39 cellular contexts compared by ENCODE assay signal in the genomic region with DNA sequence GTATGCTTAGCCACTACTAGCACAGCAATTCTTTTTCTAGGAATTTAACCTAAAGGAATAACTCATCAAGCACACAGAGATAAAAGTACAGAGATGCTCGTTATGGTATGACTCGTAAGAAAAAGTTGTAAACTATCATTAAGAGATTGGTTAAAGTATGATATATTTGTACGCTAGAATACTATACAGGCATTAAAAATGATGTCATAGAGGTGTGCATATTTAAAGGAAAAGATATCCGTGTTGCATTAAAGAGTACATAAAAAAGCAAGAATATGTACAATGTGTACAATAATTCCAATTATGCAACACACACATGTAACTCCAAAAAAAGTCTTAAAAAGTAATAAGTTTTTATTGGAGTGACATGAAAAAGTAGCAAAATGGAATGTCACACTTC. TPM values are rescaled to one million over a fixed set of nuclear protein-coding genes. Genes with fewer than 3 reads are reported as not detected.
"Had no signal": no experiment of that assay in that cellular context is flagged by ENCODE, and none has a peak within 500 bp of the region (broad histone marks: within the 10 kb centered on the region; RNA-seq: fewer than 3 reads in every experiment).

No MANE protein-coding gene starts in this region.

- H3K36me3 ChIP-seq: adrenal gland, ascending aorta, brain microvascular endothelial cell, breast epithelium, cardiac muscle cell had no signal

- H3K27ac Mint-ChIP-seq: activated naive CD4-positive, alpha-beta T cell treated with anti-CD3 and anti-CD28 coated beads for 36 hours; activated naive CD4-positive, alpha-beta T cell treated with anti-CD3 and anti-CD28 coated beads, Interleukin-2, amount 10 ng/mL, durations not matched to agents 7 days and 5 days; activated naive CD4-positive, alpha-beta T cell treated with anti-CD3 and anti-CD28 coated beads, Interleukin-2, amount 50 U/mL, for 24 hours; activated naive CD4-positive, alpha-beta T cell treated with anti-CD3 and anti-CD28 coated beads, Interleukin-2, amount 50 U/mL, for 72 hours; activated naive CD8-positive, alpha-beta T cell; activated naive CD8-positive, alpha-beta T cell treated with anti-CD3 and anti-CD28 coated beads for 36 hours; activated naive CD8-positive, alpha-beta T cell treated with anti-CD3 and anti-CD28 coated beads, Interleukin-2, amount 10 ng/mL, durations not matched to agents 7 days and 5 days; activated naive CD8-positive, alpha-beta T cell treated with anti-CD3 and anti-CD28 coated beads, Interleukin-2, amount 50 U/mL, for 24 hours; activated T-cell treated with anti-CD3 and anti-CD28 coated beads, Interleukin-2, amount 50 U/mL, for 24 hours; activated T-cell treated with anti-CD3 and anti-CD28 coated beads, Interleukin-2, amount 50 U/mL, for 72 hours; activated T-helper 1 cell treated with anti-CD3 and anti-CD28 coated beads, Interleukin-12 subunit alpha, Interleukin-12 subunit beta, Interleukin-2, Interleukin-4 antibody, amounts not matched to agents 30 ng/mL and 10 ng/mL and 1 ng/mL, durations not matched to agents 14 hours and 24 hours and 36 hours; activated T-helper 17 cell treated with anti-CD3 and anti-CD28 coated beads, Interleukin-2, amount 50 U/mL, for 72 hours; activated T-helper 2 cell treated with anti-CD3 and anti-CD28 coated beads, Interferon-gamma antibody, Interleukin-2, Interleukin-4, amounts not matched to agents 10 μg/mL and 5 μg/mL and 100 μg/mL, durations not matched to agents 14 hours and 24 hours and 36 hours; brain had no signal

- H3K27me3 ChIP-seq: adrenal gland, ascending aorta, body of pancreas, brain microvascular endothelial cell, breast epithelium, cardiac muscle cell had no signal

- H3K4me1 ChIP-seq: adrenal gland, ascending aorta, body of pancreas, breast epithelium had no signal

- DNase-seq: activated effector memory CD4-positive, alpha-beta T cell treated with anti-CD3 and anti-CD28 coated beads, Interleukin-2, amount 50 U/mL, for 16 hours; activated effector memory CD4-positive, alpha-beta T cell treated with Interleukin-2 at 50 U/mL for 16 hours; activated gamma-delta T cell; activated gamma-delta T cell treated with Interleukin-2 at 50 U/mL for 16 hours; activated naive CD4-positive, alpha-beta T cell; activated naive CD4-positive, alpha-beta T cell treated with anti-CD3 and anti-CD28 coated beads for 36 hours; activated naive CD4-positive, alpha-beta T cell treated with anti-CD3 and anti-CD28 coated beads, Interleukin-2, amount 10 ng/mL, durations not matched to agents 7 days and 5 days; activated naive CD4-positive, alpha-beta T cell treated with anti-CD3 and anti-CD28 coated beads, Interleukin-2, amount 50 U/mL, for 16 hours; activated naive CD4-positive, alpha-beta T cell treated with Interleukin-2 at 50 U/mL for 16 hours; activated naive CD8-positive, alpha-beta T cell treated with anti-CD3 and anti-CD28 coated beads for 36 hours; activated naive CD8-positive, alpha-beta T cell treated with anti-CD3 and anti-CD28 coated beads, Interleukin-2, amount 10 ng/mL, durations not matched to agents 7 days and 5 days; activated naive CD8-positive, alpha-beta T cell treated with anti-CD3 and anti-CD28 coated beads, Interleukin-2, amount 50 U/mL, for 24 hours; activated T-cell treated with anti-CD3 and anti-CD28 coated beads, Interleukin-2, amount 50 U/mL, for 1 hour; activated T-cell treated with anti-CD3 and anti-CD28 coated beads, Interleukin-2, amount 50 U/mL, for 24 hours; activated T-cell treated with anti-CD3 and anti-CD28 coated beads, Interleukin-2, amount 50 U/mL, for 4 hours; activated T-cell treated with anti-CD3 and anti-CD28 coated beads, Interleukin-2, amount 50 U/mL, for 48 hours; activated T-cell treated with anti-CD3 and anti-CD28 coated beads, Interleukin-2, amount 50 U/mL, for 72 hours; adrenal gland; amniotic stem cell; amygdala; anterior cingulate cortex; aorta; body of pancreas; brain microvascular endothelial cell; caudate nucleus; central memory CD4-positive, alpha-beta T cell; cerebellar nuclear complex had no signal

- H3K9me3 Mint-ChIP-seq: activated naive CD4-positive, alpha-beta T cell treated with anti-CD3 and anti-CD28 coated beads for 36 hours; activated naive CD4-positive, alpha-beta T cell treated with anti-CD3 and anti-CD28 coated beads, Interleukin-2, amount 10 ng/mL, durations not matched to agents 7 days and 5 days; activated naive CD4-positive, alpha-beta T cell treated with anti-CD3 and anti-CD28 coated beads, Interleukin-2, amount 50 U/mL, for 24 hours; activated naive CD4-positive, alpha-beta T cell treated with anti-CD3 and anti-CD28 coated beads, Interleukin-2, amount 50 U/mL, for 72 hours; activated naive CD8-positive, alpha-beta T cell treated with anti-CD3 and anti-CD28 coated beads for 36 hours; activated naive CD8-positive, alpha-beta T cell treated with anti-CD3 and anti-CD28 coated beads, Interleukin-2, amount 10 ng/mL, durations not matched to agents 7 days and 5 days; activated naive CD8-positive, alpha-beta T cell treated with anti-CD3 and anti-CD28 coated beads, Interleukin-2, amount 50 U/mL, for 24 hours; activated T-cell treated with anti-CD3 and anti-CD28 coated beads, Interleukin-2, amount 50 U/mL, for 24 hours; activated T-helper 1 cell treated with anti-CD3 and anti-CD28 coated beads, Interleukin-12 subunit alpha, Interleukin-12 subunit beta, Interleukin-2, Interleukin-4 antibody, amounts not matched to agents 30 ng/mL and 10 ng/mL and 1 ng/mL, durations not matched to agents 14 hours and 24 hours and 36 hours; activated T-helper 2 cell treated with anti-CD3 and anti-CD28 coated beads, Interferon-gamma antibody, Interleukin-2, Interleukin-4, amounts not matched to agents 10 μg/mL and 5 μg/mL and 100 μg/mL, durations not matched to agents 14 hours and 24 hours and 36 hours; central memory CD8-positive, alpha-beta T cell had no signal

- ATAC-seq: activated naive CD4-positive, alpha-beta T cell treated with anti-CD3 and anti-CD28 coated beads, Interleukin-2, amount 50 U/mL, for 72 hours; activated naive CD8-positive, alpha-beta T cell treated with anti-CD3 and anti-CD28 coated beads, Interleukin-2, amount 50 U/mL, for 24 hours; activated T-cell treated with anti-CD3 and anti-CD28 coated beads, Interleukin-2, amount 50 U/mL, for 4 hours; activated T-cell treated with anti-CD3 and anti-CD28 coated beads, Interleukin-2, amount 50 U/mL, for 72 hours; activated T-helper 17 cell treated with anti-CD3 and anti-CD28 coated beads, Interleukin-2, amount 50 U/mL, for 72 hours; body of pancreas had no signal

- FAIRE-seq: bronchial epithelial cell had no signal

- H3K4me3 ChIP-seq: adrenal gland, ascending aorta, body of pancreas, breast epithelium, cardiac muscle cell had no signal

- H3K27ac ChIP-seq: adrenal gland, ascending aorta, body of pancreas, brain microvascular endothelial cell, breast epithelium, cardiac muscle cell had no signal

- H3K4me3 Mint-ChIP-seq: activated naive CD4-positive, alpha-beta T cell treated with anti-CD3 and anti-CD28 coated beads for 36 hours; activated naive CD4-positive, alpha-beta T cell treated with anti-CD3 and anti-CD28 coated beads, Interleukin-2, amount 10 ng/mL, durations not matched to agents 7 days and 5 days; activated naive CD4-positive, alpha-beta T cell treated with anti-CD3 and anti-CD28 coated beads, Interleukin-2, amount 50 U/mL, for 24 hours; activated naive CD8-positive, alpha-beta T cell; activated naive CD8-positive, alpha-beta T cell treated with anti-CD3 and anti-CD28 coated beads for 36 hours; activated naive CD8-positive, alpha-beta T cell treated with anti-CD3 and anti-CD28 coated beads, Interleukin-2, amount 10 ng/mL, durations not matched to agents 7 days and 5 days; activated naive CD8-positive, alpha-beta T cell treated with anti-CD3 and anti-CD28 coated beads, Interleukin-2, amount 50 U/mL, for 24 hours; activated T-cell treated with anti-CD3 and anti-CD28 coated beads, Interleukin-2, amount 50 U/mL, for 24 hours; activated T-cell treated with anti-CD3 and anti-CD28 coated beads, Interleukin-2, amount 50 U/mL, for 4 hours; activated T-cell treated with anti-CD3 and anti-CD28 coated beads, Interleukin-2, amount 50 U/mL, for 72 hours; activated T-helper 1 cell treated with anti-CD3 and anti-CD28 coated beads, Interleukin-12 subunit alpha, Interleukin-12 subunit beta, Interleukin-2, Interleukin-4 antibody, amounts not matched to agents 30 ng/mL and 10 ng/mL and 1 ng/mL, durations not matched to agents 14 hours and 24 hours and 36 hours; activated T-helper 17 cell treated with anti-CD3 and anti-CD28 coated beads, Interleukin-2, amount 50 U/mL, for 72 hours; brain; central memory CD8-positive, alpha-beta T cell had no signal

- H3K9me3 ChIP-seq: adrenal gland, ascending aorta, body of pancreas, breast epithelium had no signal

- H3K27me3 Mint-ChIP-seq: activated naive CD4-positive, alpha-beta T cell treated with anti-CD3 and anti-CD28 coated beads, Interleukin-2, amount 10 ng/mL, durations not matched to agents 7 days and 5 days; activated naive CD8-positive, alpha-beta T cell treated with anti-CD3 and anti-CD28 coated beads, Interleukin-2, amount 10 ng/mL, durations not matched to agents 7 days and 5 days; central memory CD8-positive, alpha-beta T cell had no signal

- H3K36me3 Mint-ChIP-seq: activated naive CD4-positive, alpha-beta T cell treated with anti-CD3 and anti-CD28 coated beads, Interleukin-2, amount 10 ng/mL, durations not matched to agents 7 days and 5 days; activated naive CD4-positive, alpha-beta T cell treated with anti-CD3 and anti-CD28 coated beads, Interleukin-2, amount 50 U/mL, for 24 hours; activated naive CD4-positive, alpha-beta T cell treated with anti-CD3 and anti-CD28 coated beads, Interleukin-2, amount 50 U/mL, for 72 hours; activated naive CD8-positive, alpha-beta T cell; activated naive CD8-positive, alpha-beta T cell treated with anti-CD3 and anti-CD28 coated beads for 36 hours; activated naive CD8-positive, alpha-beta T cell treated with anti-CD3 and anti-CD28 coated beads, Interleukin-2, amount 10 ng/mL, durations not matched to agents 7 days and 5 days; brain had no signal

- H3K4me1 Mint-ChIP-seq: activated naive CD4-positive, alpha-beta T cell treated with anti-CD3 and anti-CD28 coated beads, Interleukin-2, amount 10 ng/mL, durations not matched to agents 7 days and 5 days; activated naive CD4-positive, alpha-beta T cell treated with anti-CD3 and anti-CD28 coated beads, Interleukin-2, amount 50 U/mL, for 24 hours; activated naive CD8-positive, alpha-beta T cell treated with anti-CD3 and anti-CD28 coated beads for 36 hours; activated naive CD8-positive, alpha-beta T cell treated with anti-CD3 and anti-CD28 coated beads, Interleukin-2, amount 10 ng/mL, durations not matched to agents 7 days and 5 days; activated naive CD8-positive, alpha-beta T cell treated with anti-CD3 and anti-CD28 coated beads, Interleukin-2, amount 50 U/mL, for 24 hours; central memory CD8-positive, alpha-beta T cell had no signal

RNA-seq across cellular contexts. Expression of a gene that starts 54.5 kb away (rescaled TPM):
- total RNA-seq: activated naive CD8-positive, alpha-beta T cell treated with anti-CD3 and anti-CD28 coated beads for 36 hours; activated naive CD8-positive, alpha-beta T cell treated with anti-CD3 and anti-CD28 coated beads, Interleukin-2, amount 10 ng/mL, durations not matched to agents 7 days and 5 days had no signal
